1 cellular context compared by ENCODE assay signal in the genomic region with DNA sequence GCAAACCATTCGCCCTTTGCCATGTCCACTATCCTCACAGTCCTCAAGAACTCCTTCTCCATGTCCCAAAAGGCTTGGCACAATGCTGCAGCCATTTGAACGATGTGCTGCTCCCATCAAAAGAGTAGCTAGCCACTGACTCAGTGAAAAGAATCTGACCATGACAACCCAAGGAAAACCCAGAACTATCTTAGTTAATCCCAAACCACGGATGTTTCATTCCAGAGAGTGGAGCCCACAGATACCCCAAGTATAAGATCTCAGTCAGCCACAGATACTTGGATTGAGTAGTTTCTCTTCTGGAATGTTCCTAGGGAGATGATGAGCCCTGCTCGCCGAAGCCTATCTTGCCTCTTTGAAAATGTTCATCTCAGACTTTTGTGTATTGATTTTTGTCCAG.
TF ChIP-seq lines count a peak whose summit lies in the region.

No MANE protein-coding gene starts in this region.

TF ChIP-seq in HCT116, 20 proteins besides CTCF, POLR2A, EP300 and RAD21 (continued from another document):
- TF ChIP-seq REST (IDR thresholded peaks at IDR 0.05; ENCODE audit: low read depth) (no peak), EZH2 (IDR thresholded peaks at IDR 0.05) (no peak), ZNF274 (IDR thresholded peaks at IDR 0.05; ENCODE audit: low read depth, low read length) (no peak), SRF (IDR thresholded peaks at IDR 0.05; ENCODE audit: low read depth) (no peak)
